Comparison of ENCODE assay signal across 9 cellular contexts in genomic region chr5:90606539-90606938, GRCh38. TPM values are rescaled to one million over a fixed set of nuclear protein-coding genes. Genes with fewer than 3 reads are reported as not detected.
DNase-seq lines count a peak whose midpoint lies in the region; ATAC-seq and TF ChIP-seq lines count a peak whose summit lies in the region.
"Had no signal": no experiment of that assay in that cellular context is flagged by ENCODE, and none has a peak within 500 bp of the region (broad histone marks: within the 10 kb centered on the region; RNA-seq: fewer than 3 reads in every experiment).

No MANE protein-coding gene starts in this region.

- no peak overlapping the region for H3K23ac ChIP-seq in neuronal stem cell (ENCODE audit: low read depth, low read length, poor library complexity)

- H3K27ac ChIP-seq in neuronal stem cell (replicated peaks; ENCODE audit: low read length) = no peak overlapping the region

- no peak overlapping the region for H3K4me3 Mint-ChIP-seq in CD14-positive monocyte
- H3K4me3 Mint-ChIP-seq: activated CD8-positive, alpha-beta T cell treated with anti-CD3 and anti-CD28 coated beads, Interleukin-2, amount 10 ng/mL, durations not matched to agents 7 days and 5 days had no signal

- H3K27ac Mint-ChIP-seq in CD14-positive monocyte = no peak overlapping the region
- H3K27ac Mint-ChIP-seq: activated CD8-positive, alpha-beta T cell treated with anti-CD3 and anti-CD28 coated beads, Interleukin-2, amount 10 ng/mL, durations not matched to agents 7 days and 5 days had no signal

- no peak for DNase-seq in CD14-positive monocyte (ENCODE audit: low spot score)
- DNase-seq in GM13977 (ENCODE audit: low spot score) = no peak
- DNase-seq in RPMI7951 (ENCODE audit: low read depth) = peak; percentile 13
- DNase-seq in iPS-NIHi7 (ENCODE audit: extremely low spot score) = peak; percentile 36
- DNase-seq in neuronal stem cell (ENCODE audit: low spot score) = no peak
- DNase-seq in SK-N-DZ (ENCODE audit: low spot score) = no peak
- no peak for DNase-seq in SHP77 (lab: John Stamatoyannopoulos, UW)
- DNase-seq: activated CD8-positive, alpha-beta T cell treated with anti-CD3 and anti-CD28 coated beads, Interleukin-2, amount 10 ng/mL, durations not matched to agents 7 days and 5 days had no signal

- H3K4ac ChIP-seq in neuronal stem cell (ENCODE audit: low read length) = no peak overlapping the region

- H4K91ac ChIP-seq in neuronal stem cell (ENCODE audit: low read depth, low read length, poor library complexity) = no peak overlapping the region

- H3K79me1 ChIP-seq in neuronal stem cell (ENCODE audit: low read depth, low read length) = peaks cover 2% of the 10 kb centered on the region

- H2BK5ac ChIP-seq in neuronal stem cell (ENCODE audit: low read length) = no peak overlapping the region

- no peak overlapping the region for H2AFZ ChIP-seq in neuronal stem cell (ENCODE audit: low read length)

- H2BK12ac ChIP-seq in neuronal stem cell (ENCODE audit: low read length) = no peak overlapping the region

- intact Hi-C loops in CD14-positive monocyte (cut with micrococcal nuclease) = no loop called here

- TF ChIP-seq POLR2A in GM18505 (IDR thresholded peaks at IDR 0.05; ENCODE audit: borderline replicate concordance, extremely low read depth, insufficient read depth, insufficient read length) = no peak

- H3K9me3 Mint-ChIP-seq in CD14-positive monocyte = no peaks in the 10 kb centered on the region

- H2BK15ac ChIP-seq in neuronal stem cell (ENCODE audit: low read length) = no peak overlapping the region

- H3K4me2 ChIP-seq in neuronal stem cell (ENCODE audit: insufficient read depth, low read length, poor library complexity, severe bottlenecking) = no peak overlapping the region

- no CpG with 5 or more reads among the region's 2 CpGs for WGBS in neuronal stem cell (ENCODE audit: extremely low coverage in 2 of 2, insufficient read length in 2 of 2, insufficient replicate concordance in 1 of 2), 2 donors

- peaks cover 0 to 3% of the 10 kb centered on the region in 2 donors for H3K9me3 ChIP-seq in neuronal stem cell (replicated peaks in 1 of 2; ENCODE audit: control insufficient read depth in 2 of 2, insufficient read depth in 1 of 2, low read depth in 1 of 2, low read length in 2 of 2)

- no peaks in the 10 kb centered on the region for H3K4me1 ChIP-seq in neuronal stem cell (ENCODE audit: control insufficient read depth in 2 of 2, insufficient read depth in 1 of 2, low read depth in 1 of 2, low read length in 2 of 2)

- H3K36me3 Mint-ChIP-seq in CD14-positive monocyte = no peaks in the 10 kb centered on the region

- peaks cover 9% of the 10 kb centered on the region for H3K4me1 Mint-ChIP-seq in CD14-positive monocyte

- peaks cover 0 to 3% (median 3%) of the 10 kb centered on the region in 3 donors for H3K27me3 Mint-ChIP-seq in CD14-positive monocyte (ENCODE audit: low read depth in 3 of 3)

- H3K4me3 ChIP-seq in neuronal stem cell (ENCODE audit: low read length in 2 of 2) = no peak overlapping the region

- in situ Hi-C loops in GM13977 (cut with MboI; ENCODE audit: low pct_unique_long_range_greater_than_20kb, low sequenced_read_pairs, unreplicated experiment) = no loop called here

- H2BK120ac ChIP-seq in neuronal stem cell (ENCODE audit: low read depth, low read length) = no peak overlapping the region

- H2AK5ac ChIP-seq in neuronal stem cell (ENCODE audit: low read depth, low read length) = no peak overlapping the region

- H3K18ac ChIP-seq in neuronal stem cell (ENCODE audit: low read length) = no peak overlapping the region

- no peaks in the 10 kb centered on the region for H3K27me3 ChIP-seq in neuronal stem cell (ENCODE audit: control insufficient read depth in 3 of 3, insufficient read depth in 3 of 3, low read depth in 1 of 3, low read length in 3 of 3)

- ATAC-seq in GM18505 (IDR thresholded peaks at IDR 0.05; ENCODE audit: unreplicated experiment) = no peak
- ATAC-seq: activated CD8-positive, alpha-beta T cell treated with anti-CD3 and anti-CD28 coated beads, Interleukin-2, amount 10 ng/mL, durations not matched to agents 7 days and 5 days had no signal

- H4K8ac ChIP-seq in neuronal stem cell (ENCODE audit: low read depth, low read length) = no peak overlapping the region

- H3K9ac ChIP-seq in neuronal stem cell (ENCODE audit: low read depth, low read length, poor library complexity) = no peak overlapping the region

- peaks cover 0 to 4% of the 10 kb centered on the region in 2 donors for H3K36me3 ChIP-seq in neuronal stem cell (replicated peaks in 1 of 2; ENCODE audit: control insufficient read depth in 2 of 2, insufficient read depth in 2 of 2, low read length in 2 of 2)

- TF ChIP-seq CTCF in CD14-positive monocyte (IDR thresholded peaks at IDR 0.05) (peak; percentile 23), GM13977 (IDR thresholded peaks at IDR 0.05; ENCODE audit: extremely low read depth, insufficient read depth, missing control alignments) (peak; percentile 47)

- H3K14ac ChIP-seq in neuronal stem cell (ENCODE audit: low read length) = no peak overlapping the region

RNA-seq across cellular contexts. Expression of gene ADGRV1, which starts 47.9 kb away (rescaled TPM):
- under 1 TPM in 1 of 2 donors, not detected in 1; 0.18 TPM for polyA plus RNA-seq in CD14-positive monocyte
- total RNA-seq in RPMI7951 (2014; rRNA removed; shearing (Covaris generic)) = 0.49 and 0.84 TPM in 2 replicates
- 12.6 TPM for polyA plus RNA-seq in neuronal stem cell (2013, experiment 1 of 2)
- polyA plus RNA-seq in neuronal stem cell (2013, experiment 2 of 2) = 12.8 TPM
- polyA plus RNA-seq in SK-N-DZ (2014; cell fraction: cytosol; rRNA removed) = 11.3 and 12.8 TPM in 2 replicates
- 16.4 and 19.0 TPM in 2 replicates for polyA plus RNA-seq in SK-N-DZ (2014; cell fraction: nucleus; rRNA removed)

Comparison
In these comparisons a context has a peak if more than half of its experiments do, and no peak if none do; other contexts are left out.
1. DNase-seq: peak in RPMI7951 (single experiment) and iPS-NIHi7 (single experiment); none in CD14-positive monocyte (single experiment), GM13977 (single experiment), neuronal stem cell (single experiment), SK-N-DZ (single experiment) and SHP77 (0 of 2).